12 cellular contexts compared by ENCODE assay signal in the genomic region with DNA sequence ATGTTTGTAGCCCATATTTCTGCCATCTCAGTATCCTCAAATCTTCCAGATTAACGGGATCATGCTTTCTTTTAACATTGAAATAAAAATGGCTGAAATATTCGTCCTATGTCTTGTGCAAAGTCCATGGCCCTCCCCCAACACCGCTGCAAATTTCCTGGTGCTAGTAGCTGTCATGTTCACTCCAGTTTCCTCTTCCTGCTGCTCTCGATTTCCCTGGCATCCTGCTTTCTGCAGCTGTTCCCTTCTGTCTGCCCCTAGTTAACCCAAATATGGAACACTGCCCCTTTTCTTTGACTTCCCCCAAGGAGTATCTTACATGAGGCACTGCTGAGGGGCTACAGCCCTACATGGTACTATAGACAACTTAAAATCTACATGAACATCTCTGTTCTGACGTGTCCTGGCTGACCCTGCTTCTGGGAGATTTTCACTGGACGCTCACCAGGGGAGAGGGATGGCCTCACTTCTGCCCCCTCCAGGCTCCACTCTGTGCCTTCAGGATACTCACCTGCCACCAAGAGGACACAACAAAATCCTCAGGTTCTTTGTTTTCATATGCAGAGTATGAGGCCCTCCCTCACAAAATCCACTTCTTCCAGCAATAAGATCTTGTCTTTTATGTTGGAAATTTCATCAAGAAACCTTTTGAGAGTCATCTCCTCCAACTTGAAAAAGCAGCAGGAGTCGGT. TPM values are rescaled to one million over a fixed set of nuclear protein-coding genes. Genes with fewer than 3 reads are reported as not detected.
DNase-seq lines count a peak whose midpoint lies in the region; ATAC-seq and TF ChIP-seq lines count a peak whose summit lies in the region.
"Had no signal": no experiment of that assay in that cellular context is flagged by ENCODE, and none has a peak within 500 bp of the region (broad histone marks: within the 10 kb centered on the region; RNA-seq: fewer than 3 reads in every experiment).

No MANE protein-coding gene starts in this region.

- no peak overlapping the region for H3K4me3 ChIP-seq in body of pancreas
- H3K4me3 ChIP-seq: prostate gland had no signal

- H3K27me3 ChIP-seq in body of pancreas, result no peaks in the 10 kb centered on the region

- no peaks in the 10 kb centered on the region for H3K36me3 ChIP-seq in ES-I3 (ENCODE audit: insufficient read depth, low read length)
- no peaks in the 10 kb centered on the region for H3K36me3 ChIP-seq in body of pancreas (replicated peaks in 1 of 2; ENCODE audit: insufficient read depth in 1 of 2, low read depth in 2 of 2)
- H3K36me3 ChIP-seq: prostate gland had no signal

- TF ChIP-seq POLR2A in body of pancreas (IDR thresholded peaks at IDR 0.05), result no peak

- intact Hi-C loops in body of pancreas (cut with DNase I), result no loop called here

- H3K4me1 ChIP-seq in ES-I3 (ENCODE audit: insufficient read depth, low read length) (peaks cover 18% of the 10 kb centered on the region), body of pancreas (no peaks in the 10 kb centered on the region)
- H3K4me1 ChIP-seq: prostate gland had no signal

- no peak for ATAC-seq in body of pancreas
- no peak for ATAC-seq in GM21529 (IDR thresholded peaks at IDR 0.05; ENCODE audit: unreplicated experiment)

- no peak overlapping the region for H3K27ac ChIP-seq in body of pancreas
- H3K27ac ChIP-seq: prostate gland had no signal

- H3K9me3 ChIP-seq in ES-I3 (ENCODE audit: control insufficient read depth, insufficient read depth, low read length) (no peaks in the 10 kb centered on the region), body of pancreas (no peaks in the 10 kb centered on the region)
- H3K9me3 ChIP-seq: prostate gland had no signal

- H3K9ac ChIP-seq in ES-I3 (ENCODE audit: low read depth, low read length), result peak overlapping the region; percentile 21

- TF ChIP-seq CTCF in body of pancreas (IDR thresholded peaks at IDR 0.05), result peak in 4 of 7 experiments; percentile 10 to 42 (median 24)

- peak; percentile 34 for DNase-seq in HuH-7 (ENCODE audit: low spot score)
- peak in 1 of 4 donors; percentile 39 for DNase-seq in body of pancreas
- peak; percentile 30 to 46 for DNase-seq in lung microvascular endothelial cell (ENCODE audit: low read depth in 2 of 2)
- no peak for DNase-seq in T-helper 9 cell
- DNase-seq in NCI-H345 treated with DMSO at 0.1 percent for 48 hours (lab: John Stamatoyannopoulos, UW; ENCODE audit: unreplicated experiment), result no peak
- DNase-seq in occipital lobe (lab: John Stamatoyannopoulos, UW), result no peak
- DNase-seq: activated T-cell treated with anti-CD3 and anti-CD28 coated beads, Interleukin-2, amount 50 U/mL, for 24 hours; immature natural killer cell; NCI-H2081 treated with DMSO at 0.1 percent for 48 hours had no signal

- 57 to 60% methylated on average over 7 of the region's 7 CpGs for WGBS in body of pancreas, 2 donors

RNA-seq across cellular contexts. Expression of gene SCUBE2, which starts 29.4 kb away (rescaled TPM):
- 10 to 100 TPM in 1 of 2 donors, 1 to 10 TPM in 1; 6.6 to 40.0 TPM for total RNA-seq in body of pancreas
- 0.87 and 0.99 TPM in 2 replicates for total RNA-seq in lung microvascular endothelial cell
- total RNA-seq in occipital lobe, result 4.7 TPM

Comparison
In these comparisons a context has a peak if more than half of its experiments do, and no peak if none do; other contexts are left out.
1. DNase-seq: peak in HuH-7 (single experiment) and lung microvascular endothelial cell (2 of 2); none in T-helper 9 cell (single experiment), NCI-H345 treated with DMSO at 0.1 percent for 48 hours (single experiment) and occipital lobe (single experiment).